In genomic region chr7:45646996-45647411, GRCh38 we compare ENCODE assay signal across 10 cellular contexts.
DNase-seq lines count a peak whose midpoint lies in the region; ATAC-seq and TF ChIP-seq lines count a peak whose summit lies in the region.
"Had no signal": no experiment of that assay in that cellular context is flagged by ENCODE, and none has a peak within 500 bp of the region (broad histone marks: within the 10 kb centered on the region; RNA-seq: fewer than 3 reads in every experiment).

No MANE protein-coding gene starts in this region.

- no peaks in the 10 kb centered on the region for H3K27me3 ChIP-seq in SK-N-SH (ENCODE audit: insufficient read depth)

- H4K20me1 ChIP-seq in SK-N-SH (ENCODE audit: insufficient read depth): no peaks in the 10 kb centered on the region

- H3K9me2 ChIP-seq in SK-N-SH: no peaks in the 10 kb centered on the region; the same call in 1 of the 2 replicates

- H3K27ac ChIP-seq in SK-N-SH (ENCODE audit: low read depth in 2 of 2, low read length in 1 of 2): peak overlapping the region in 1 of 2 experiments; percentile 80; a peak in 2 of 4 replicates
- H3K27ac ChIP-seq: thoracic aorta had no signal

- no peak overlapping the region for H3K4me2 ChIP-seq in SK-N-SH

- DNase-seq in GM04504 (ENCODE audit: low read depth) (peak; percentile 35), SK-N-SH (peak; percentile 82), cardiac septum (ENCODE audit: low spot score) (peak; percentile 67), pons (ENCODE audit: low spot score) (peak; percentile 5), NCI-H2107 treated with DMSO at 0.1 percent for 48 hours (lab: John Stamatoyannopoulos, UW; ENCODE audit: unreplicated experiment) (no peak)

- intact Hi-C loops in cardiac septum (cut with DNase I): no loop called here

- H3K9me3 ChIP-seq in SK-N-SH: no peaks in the 10 kb centered on the region
- H3K9me3 ChIP-seq: thoracic aorta had no signal

- TF ChIP-seq RAD21 in SK-N-SH (IDR thresholded peaks at IDR 0.05; ENCODE audit: low read length): peak; percentile 47

- H2AFZ ChIP-seq in SK-N-SH (ENCODE audit: low read depth): no peak overlapping the region

- TF ChIP-seq CTCF in SK-N-SH (IDR thresholded peaks at IDR 0.05): no peak

- H3K36me3 ChIP-seq in SK-N-SH (replicated peaks in 1 of 2; ENCODE audit: control insufficient read depth in 1 of 2, insufficient read depth in 2 of 2, low read length in 1 of 2): no peaks in the 10 kb centered on the region
- H3K36me3 ChIP-seq: thoracic aorta had no signal

- no peaks in the 10 kb centered on the region for H3F3A ChIP-seq in SK-N-SH (replicated peaks; ENCODE audit: insufficient read depth)

- no peak for ATAC-seq in GM21737 (IDR thresholded peaks at IDR 0.05; ENCODE audit: unreplicated experiment)
- ATAC-seq in HG03460 (IDR thresholded peaks at IDR 0.05; ENCODE audit: unreplicated experiment): no peak
- ATAC-seq in HG03097 (IDR thresholded peaks at IDR 0.05; ENCODE audit: low FRiP score, unreplicated experiment): no peak
- ATAC-seq: activated naive CD4-positive, alpha-beta T cell treated with anti-CD3 and anti-CD28 coated beads, Interleukin-2, amount 50 U/mL, for 72 hours had no signal

- WGBS in SK-N-SH (ENCODE audit: low lambda C conversion rate): 34% methylated on average over 5 of the region's 6 CpGs

- no peak for TF ChIP-seq EP300 in SK-N-SH (IDR thresholded peaks at IDR 0.05; ENCODE audit: borderline replicate concordance in 1 of 2, low read depth in 1 of 2, low read length in 1 of 2)

- no peaks in the 10 kb centered on the region for H3K79me2 ChIP-seq in SK-N-SH (ENCODE audit: insufficient read depth)

- POLR2A ChIA-PET in SK-N-SH (lab: Yijun Ruan, JAX): interaction anchor here (0.8 kb wide), 1 partner anchor 68 kb away, joined by 3 read pairs; no protein-coding TSS in a partner anchor

- peaks cover 0 to 43% of the 10 kb centered on the region in 2 experiments; a peak in 2 of 4 replicates for H3K4me1 ChIP-seq in SK-N-SH (ENCODE audit: control insufficient read depth in 1 of 2, insufficient read depth in 2 of 2, low read depth in 1 of 2, low read length in 1 of 2)

- CTCF ChIA-PET in SK-N-SH (lab: Yijun Ruan, JAX): interaction anchor here (0.8 to 2.9 kb wide), 9 partner anchors 9 to 67 kb away, joined by 3 to 13 read pairs (median 4); no protein-coding TSS in a partner anchor

- H3K4me3 ChIP-seq in SK-N-SH (ENCODE audit: low read depth in 2 of 2, low read length in 1 of 2): no peak overlapping the region
- H3K4me3 ChIP-seq: thoracic aorta had no signal

- no peak overlapping the region for H3K9ac ChIP-seq in SK-N-SH

TF ChIP-seq in SK-N-SH, 30 proteins besides CTCF, POLR2A, EP300 and RAD21:
- TF ChIP-seq, protein P1, sequence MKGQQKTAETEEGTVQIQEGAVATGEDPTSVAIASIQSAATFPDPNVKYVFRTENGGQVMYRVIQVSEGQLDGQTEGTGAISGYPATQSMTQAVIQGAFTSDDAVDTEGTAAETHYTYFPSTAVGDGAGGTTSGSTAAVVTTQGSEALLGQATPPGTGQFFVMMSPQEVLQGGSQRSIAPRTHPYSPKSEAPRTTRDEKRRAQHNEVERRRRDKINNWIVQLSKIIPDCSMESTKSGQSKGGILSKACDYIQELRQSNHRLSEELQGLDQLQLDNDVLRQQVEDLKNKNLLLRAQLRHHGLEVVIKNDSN (IDR thresholded peaks at IDR 0.05; ENCODE audit: borderline replicate concordance, low read depth): no peak
- TF ChIP-seq RXRA (IDR thresholded peaks at IDR 0.05; ENCODE audit: borderline replicate concordance, low read depth) (no peak), SMC3 (IDR thresholded peaks at IDR 0.05; ENCODE audit: low read depth, low read length) (peak; percentile 11; the same call in 1 of the 2 replicates), RCOR1 (IDR thresholded peaks at IDR 0.05; ENCODE audit: low read length) (peak; percentile 14; the same call in 1 of the 2 replicates), NFIC (IDR thresholded peaks at IDR 0.05; ENCODE audit: borderline replicate concordance) (peak; percentile 7; the same call in 1 of the 2 replicates), JUND (IDR thresholded peaks at IDR 0.05) (no peak), CHD2 (IDR thresholded peaks at IDR 0.05; ENCODE audit: low read length, partially characterized antibody) (peak; percentile 38), FOXJ3 (CRISPR knock-in tag; IDR thresholded peaks at IDR 0.05) (peak; percentile 78), PBX3 (IDR thresholded peaks at IDR 0.05) (no peak)
